Comparison of ENCODE assay signal across 17 cellular contexts in the genomic region with DNA sequence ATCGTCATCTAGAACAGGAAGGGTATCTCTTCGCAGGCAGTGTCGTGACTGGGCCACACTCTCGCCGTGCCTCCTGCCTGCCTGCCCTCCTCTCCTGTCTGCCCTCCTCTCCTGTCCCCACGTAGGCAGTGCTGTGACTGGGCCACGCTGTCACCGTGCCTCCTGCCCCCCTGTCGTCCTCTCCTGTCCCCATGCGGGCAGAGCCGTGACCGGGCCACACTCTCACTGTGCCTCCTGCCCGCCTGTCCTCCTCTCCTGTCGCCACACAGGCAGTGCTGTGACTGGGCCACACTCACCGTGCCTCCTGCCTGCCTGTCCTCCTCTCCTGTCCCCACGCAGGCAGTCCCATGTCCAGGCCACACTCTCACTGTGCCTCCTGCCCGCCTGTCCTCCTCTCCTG. TPM values are rescaled to one million over a fixed set of nuclear protein-coding genes. Genes with fewer than 3 reads are reported as not detected.
A peak's percentile ranks its signal among the peaks of the same experiment; 100 is the strongest.
DNase-seq lines count a peak whose midpoint lies in the region; ATAC-seq and TF ChIP-seq lines count a peak whose summit lies in the region.
"Had no signal": no experiment of that assay in that cellular context is flagged by ENCODE, and none has a peak within 500 bp of the region (broad histone marks: within the 10 kb centered on the region; RNA-seq: fewer than 3 reads in every experiment).

No MANE protein-coding gene starts in this region.

- no peak overlapping the region for H3K27ac ChIP-seq in GM23338 (ENCODE audit: low read depth)
- no peak overlapping the region for H3K27ac ChIP-seq in neuronal stem cell (replicated peaks; ENCODE audit: low read length)
- H3K27ac ChIP-seq: BLaER1 treated with 17β-estradiol and CSF1 and Interleukin-3, amounts not matched to agents 10 nM and 100 nM had no signal

- H4K91ac ChIP-seq in neuronal stem cell (ENCODE audit: low read depth, low read length, poor library complexity) = no peak overlapping the region

- H2AFZ ChIP-seq in GM23338 = no peak overlapping the region
- H2AFZ ChIP-seq in neuronal stem cell (ENCODE audit: low read length) = no peak overlapping the region

- no peak overlapping the region for H3K4me2 ChIP-seq in GM23338
- no peak overlapping the region for H3K4me2 ChIP-seq in neuronal stem cell (ENCODE audit: insufficient read depth, low read length, poor library complexity, severe bottlenecking)
- H3K4me2 ChIP-seq: BLaER1 treated with 17β-estradiol and CSF1 and Interleukin-3, amounts not matched to agents 10 nM and 100 nM had no signal

- H3K18ac ChIP-seq in neuronal stem cell (ENCODE audit: low read length) = peak overlapping the region; percentile 48

- H2BK12ac ChIP-seq in neuronal stem cell (ENCODE audit: low read length) = peak overlapping the region; percentile 58

- no peak overlapping the region for H3K4ac ChIP-seq in neuronal stem cell (ENCODE audit: low read length)

- H4K8ac ChIP-seq in neuronal stem cell (ENCODE audit: low read depth, low read length) = no peak overlapping the region

- H3K23ac ChIP-seq in neuronal stem cell (ENCODE audit: low read depth, low read length, poor library complexity) = peak overlapping the region; percentile 96

- H3K4me3 ChIP-seq in GM23338 = no peak overlapping the region
- H3K4me3 ChIP-seq in neuronal stem cell (ENCODE audit: low read length in 2 of 2) = peak overlapping the region in 1 of 2 donors; percentile 6
- H3K4me3 ChIP-seq: BLaER1 treated with 17β-estradiol and CSF1 and Interleukin-3, amounts not matched to agents 10 nM and 100 nM had no signal

- no CpG with 5 or more reads among the region's 17 CpGs for WGBS in neuronal stem cell (ENCODE audit: extremely low coverage in 2 of 2, insufficient read length in 2 of 2, insufficient replicate concordance in 1 of 2), 2 donors

- peaks cover 13% of the 10 kb centered on the region for H3K4me1 Mint-ChIP-seq in activated CD4-positive, alpha-beta T cell treated with anti-CD3 and anti-CD28 coated beads, Interleukin-2, amount 10 ng/mL, durations not matched to agents 24 days and 14 days
- H3K4me1 Mint-ChIP-seq in GM23338 (peaks cover 8% of the 10 kb centered on the region), natural killer cell (peaks cover 0 to 7% of the 10 kb centered on the region in 2 donors)
- peaks cover 20% of the 10 kb centered on the region for H3K4me1 Mint-ChIP-seq in activated T-helper 17 cell treated with anti-CD3 and anti-CD28 coated beads, Interleukin-2, amount 50 U/mL, for 72 hours

- H2BK5ac ChIP-seq in neuronal stem cell (ENCODE audit: low read length) = no peak overlapping the region

- peak overlapping the region; percentile 22 for H3K27ac Mint-ChIP-seq in activated CD4-positive, alpha-beta T cell treated with anti-CD3 and anti-CD28 coated beads, Interleukin-2, amount 10 ng/mL, durations not matched to agents 24 days and 14 days
- 0 out of 2 replicates have a peak overlapping the region, but pooled peaks have one; percentile 32 for H3K27ac Mint-ChIP-seq in GM23338
- peak overlapping the region; percentile 97 for H3K27ac Mint-ChIP-seq in activated T-helper 17 cell treated with anti-CD3 and anti-CD28 coated beads, Interleukin-2, amount 50 U/mL, for 72 hours
- peak overlapping the region in 1 of 2 donors; percentile 9 for H3K27ac Mint-ChIP-seq in natural killer cell

- intact Hi-C loops in activated CD4-positive, alpha-beta T cell treated with anti-CD3 and anti-CD28 coated beads, Interleukin-2, amount 10 ng/mL, durations not matched to agents 24 days and 14 days (cut with micrococcal nuclease) = loop anchor here (2.0 kb wide), 1 partner anchor 15 kb away; no protein-coding TSS in a partner anchor
- intact Hi-C loops in natural killer cell (cut with micrococcal nuclease) = no loop called here

- no peaks in the 10 kb centered on the region for H3K9me3 Mint-ChIP-seq in activated CD4-positive, alpha-beta T cell treated with anti-CD3 and anti-CD28 coated beads, Interleukin-2, amount 10 ng/mL, durations not matched to agents 24 days and 14 days
- H3K9me3 Mint-ChIP-seq in GM23338 (no peaks in the 10 kb centered on the region; the same call in 1 of the 3 replicates), natural killer cell (no peaks in the 10 kb centered on the region)
- no peaks in the 10 kb centered on the region for H3K9me3 Mint-ChIP-seq in activated T-helper 17 cell treated with anti-CD3 and anti-CD28 coated beads, Interleukin-2, amount 50 U/mL, for 72 hours

- no peak for DNase-seq in activated CD4-positive, alpha-beta T cell treated with anti-CD3 and anti-CD28 coated beads, Interleukin-2, amount 10 ng/mL, durations not matched to agents 24 days and 14 days
- DNase-seq in activated CD4-positive, alpha-beta T cell treated with anti-CD3 and anti-CD28 coated beads, Interleukin-2, amount 50 U/mL, for 4 hours = no peak
- no peak for DNase-seq in GM23338 (ENCODE audit: low spot score)
- DNase-seq in neuronal stem cell (ENCODE audit: low spot score) = no peak
- DNase-seq in natural killer cell = no peak
- no peak for DNase-seq in RPMI8226
- DNase-seq: DMS 273 treated with DMSO at 0.1 percent for 48 hours, EL, Kasumi-1, NCI-H1417, NCI-H1930, NCI-H2171, NCI-H774, Right ventricle myocardium superior had no signal

- H3K9ac ChIP-seq in neuronal stem cell (ENCODE audit: low read depth, low read length, poor library complexity) = peak overlapping the region; percentile 81
- H3K9ac ChIP-seq: BLaER1 treated with 17β-estradiol and CSF1 and Interleukin-3, amounts not matched to agents 10 nM and 100 nM had no signal

- H3K27me3 ChIP-seq in GM23338 (ENCODE audit: insufficient read depth) (no peaks in the 10 kb centered on the region), neuronal stem cell (ENCODE audit: control insufficient read depth in 3 of 3, insufficient read depth in 3 of 3, low read depth in 1 of 3, low read length in 3 of 3) (no peaks in the 10 kb centered on the region)
- H3K27me3 ChIP-seq: BLaER1 treated with 17β-estradiol and CSF1 and Interleukin-3, amounts not matched to agents 10 nM and 100 nM had no signal

- H3K27me3 Mint-ChIP-seq in activated CD4-positive, alpha-beta T cell treated with anti-CD3 and anti-CD28 coated beads, Interleukin-2, amount 10 ng/mL, durations not matched to agents 24 days and 14 days = no peaks in the 10 kb centered on the region
- peaks cover 6% of the 10 kb centered on the region for H3K27me3 Mint-ChIP-seq in GM23338 (ENCODE audit: insufficient read depth, low read depth, poor library complexity)
- no peaks in the 10 kb centered on the region for H3K27me3 Mint-ChIP-seq in activated T-helper 17 cell treated with anti-CD3 and anti-CD28 coated beads, Interleukin-2, amount 50 U/mL, for 72 hours
- H3K27me3 Mint-ChIP-seq in natural killer cell (ENCODE audit: low read depth in 2 of 2) = no peaks in the 10 kb centered on the region

- ATAC-seq in GM23338 = no peak
- ATAC-seq in activated T-helper 17 cell treated with anti-CD3 and anti-CD28 coated beads, Interleukin-2, amount 50 U/mL, for 72 hours (replicated peaks) = no peak
- no peak for ATAC-seq in natural killer cell
- ATAC-seq in activated CD4-positive, CD25-positive, alpha-beta regulatory T cell treated with anti-CD3 and anti-CD28 coated beads, Interleukin-2, amount 50 U/mL, for 24 hours = no peak

- no peaks in the 10 kb centered on the region for H3K79me2 ChIP-seq in GM23338 (replicated peaks; ENCODE audit: insufficient read depth)

- peaks cover 38% of the 10 kb centered on the region for H3K36me3 Mint-ChIP-seq in activated CD4-positive, alpha-beta T cell treated with anti-CD3 and anti-CD28 coated beads, Interleukin-2, amount 10 ng/mL, durations not matched to agents 24 days and 14 days (ENCODE audit: low read depth)
- H3K36me3 Mint-ChIP-seq in GM23338 (ENCODE audit: low read depth) (peaks cover 12% of the 10 kb centered on the region), natural killer cell (peaks cover 10% of the 10 kb centered on the region)
- peaks cover 87% of the 10 kb centered on the region for H3K36me3 Mint-ChIP-seq in activated T-helper 17 cell treated with anti-CD3 and anti-CD28 coated beads, Interleukin-2, amount 50 U/mL, for 72 hours (ENCODE audit: low read depth)

- TF ChIP-seq CTCF in GM23338 (conservative IDR thresholded peaks at IDR 0.05; ENCODE audit: low read depth in 2 of 2) (no peak), natural killer cell (IDR thresholded peaks at IDR 0.05) (no peak)

- no peaks in the 10 kb centered on the region for H3K9me3 ChIP-seq in neuronal stem cell (replicated peaks in 1 of 2; ENCODE audit: control insufficient read depth in 2 of 2, insufficient read depth in 1 of 2, low read depth in 1 of 2, low read length in 2 of 2)
- H3K9me3 ChIP-seq: BLaER1 treated with 17β-estradiol and CSF1 and Interleukin-3, amounts not matched to agents 10 nM and 100 nM had no signal

- no peaks in the 10 kb centered on the region for H3K36me3 ChIP-seq in GM23338 (ENCODE audit: insufficient read depth)
- peaks cover 7 to 59% of the 10 kb centered on the region in 2 donors for H3K36me3 ChIP-seq in neuronal stem cell (replicated peaks in 1 of 2; ENCODE audit: control insufficient read depth in 2 of 2, insufficient read depth in 2 of 2, low read length in 2 of 2)

- H2BK15ac ChIP-seq in neuronal stem cell (ENCODE audit: low read length) = no peak overlapping the region

- H2AK5ac ChIP-seq in neuronal stem cell (ENCODE audit: low read depth, low read length) = no peak overlapping the region

- no peak overlapping the region for H3K4me3 Mint-ChIP-seq in activated CD4-positive, alpha-beta T cell treated with anti-CD3 and anti-CD28 coated beads, Interleukin-2, amount 10 ng/mL, durations not matched to agents 24 days and 14 days
- H3K4me3 Mint-ChIP-seq in GM23338 (no peak overlapping the region), natural killer cell (no peak overlapping the region)
- H3K4me3 Mint-ChIP-seq in activated T-helper 17 cell treated with anti-CD3 and anti-CD28 coated beads, Interleukin-2, amount 50 U/mL, for 72 hours = no peak overlapping the region

- no peaks in the 10 kb centered on the region for H4K20me1 ChIP-seq in GM23338 (replicated peaks; ENCODE audit: insufficient read depth)

- H3K9me2 ChIP-seq in GM23338 (ENCODE audit: insufficient read depth) = no peaks in the 10 kb centered on the region

- no peaks in the 10 kb centered on the region for H3F3A ChIP-seq in GM23338 (replicated peaks; ENCODE audit: low read depth)

- peak overlapping the region; percentile 89 for H3K14ac ChIP-seq in neuronal stem cell (ENCODE audit: low read length)

- no peak overlapping the region for H2BK120ac ChIP-seq in neuronal stem cell (ENCODE audit: low read depth, low read length)

- H3K4me1 ChIP-seq in GM23338 (ENCODE audit: insufficient read depth) = no peaks in the 10 kb centered on the region
- H3K4me1 ChIP-seq in neuronal stem cell (ENCODE audit: control insufficient read depth in 2 of 2, insufficient read depth in 1 of 2, low read depth in 1 of 2, low read length in 2 of 2) = no peaks in the 10 kb centered on the region
- H3K4me1 ChIP-seq: BLaER1 treated with 17β-estradiol and CSF1 and Interleukin-3, amounts not matched to agents 10 nM and 100 nM had no signal

- H3K79me1 ChIP-seq in neuronal stem cell (ENCODE audit: low read depth, low read length) = peaks cover 3% of the 10 kb centered on the region

RNA-seq across cellular contexts. Expression of a gene that starts 51.4 kb away (rescaled TPM):
- total RNA-seq in activated CD4-positive, alpha-beta T cell treated with anti-CD3 and anti-CD28 coated beads, Interleukin-2, amount 10 ng/mL, durations not matched to agents 24 days and 14 days = 17.5 and 22.0 TPM in 2 replicates
- 10.1 and 16.3 TPM in 2 replicates for total RNA-seq in GM23338 (2014; rRNA removed; shearing (Covaris generic))
- 6.4 and 8.9 TPM in 2 replicates for polyA plus RNA-seq in GM23338 (2016; fragmentation: Nextera tagmentation; extraction: Ambion mirVana)
- total RNA-seq in activated T-helper 17 cell treated with anti-CD3 and anti-CD28 coated beads, Interleukin-2, amount 50 U/mL, for 72 hours = 10 to 100 TPM; 19.3 to 20.1 TPM
- 7.8 TPM for polyA plus RNA-seq in neuronal stem cell (2013, experiment 1 of 2)
- polyA plus RNA-seq in neuronal stem cell (2013, experiment 2 of 2) = 7.6 TPM
- 10 to 100 TPM; 35.1 to 42.2 (median 39.7) TPM for total RNA-seq in natural killer cell
